12 cellular contexts compared by ENCODE assay signal in the genomic region with DNA sequence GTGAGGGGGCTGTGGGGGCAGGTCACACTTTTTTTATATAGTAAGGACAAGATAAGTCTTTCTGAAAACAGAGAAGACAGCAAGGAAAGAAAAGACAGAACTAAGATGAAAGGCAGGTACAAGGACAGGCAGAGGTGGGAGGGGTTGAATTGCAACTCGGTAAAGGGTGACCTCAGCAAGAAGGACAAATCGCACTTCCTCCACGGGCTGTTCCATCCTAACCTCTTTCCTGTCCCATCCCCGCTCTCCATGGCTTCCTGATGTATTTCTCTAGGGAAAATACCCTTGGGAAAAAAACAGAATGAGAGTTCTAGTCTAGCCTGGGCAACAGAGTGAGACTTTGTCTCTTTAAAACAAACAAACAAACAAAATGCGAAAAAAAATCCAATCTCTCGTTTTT.
"Had no signal": no experiment of that assay in that cellular context is flagged by ENCODE, and none has a peak within 500 bp of the region (broad histone marks: within the 10 kb centered on the region; RNA-seq: fewer than 3 reads in every experiment).

No MANE protein-coding gene starts in this region.

- H3K9me3 ChIP-seq: body of pancreas, psoas muscle, right lobe of liver had no signal

- H3K27me3 Mint-ChIP-seq: activated naive CD8-positive, alpha-beta T cell treated with anti-CD3 and anti-CD28 coated beads, Interleukin-2, amount 10 ng/mL, durations not matched to agents 7 days and 5 days; naive thymus-derived CD8-positive, alpha-beta T cell had no signal

- H3K4me3 ChIP-seq: body of pancreas, left lung, psoas muscle, right lobe of liver had no signal

- DNase-seq: activated CD4-positive, alpha-beta T cell treated with anti-CD3 and anti-CD28 coated beads, Interleukin-2, amount 50 U/mL, for 4 hours; activated naive CD8-positive, alpha-beta T cell treated with anti-CD3 and anti-CD28 coated beads, Interleukin-2, amount 10 ng/mL, durations not matched to agents 7 days and 5 days; body of pancreas; caudate nucleus; left lung; naive thymus-derived CD8-positive, alpha-beta T cell; psoas muscle; right lobe of liver; small intestine; stimulated activated CD4-positive, alpha-beta T cell treated with anti-CD3 and anti-CD28 coated beads, Interleukin-4, amount 100 ng/mL, for 1 hour; WERI-Rb-1 had no signal

- H3K27me3 ChIP-seq: body of pancreas, left lung, right lobe of liver had no signal

- H3K4me1 ChIP-seq: body of pancreas, left lung, psoas muscle, right lobe of liver had no signal

- ATAC-seq: body of pancreas; left lung; naive thymus-derived CD8-positive, alpha-beta T cell; psoas muscle had no signal

- H3K27ac ChIP-seq: body of pancreas, left lung, psoas muscle, right lobe of liver, WERI-Rb-1 had no signal

- H3K27ac Mint-ChIP-seq: activated naive CD8-positive, alpha-beta T cell treated with anti-CD3 and anti-CD28 coated beads, Interleukin-2, amount 10 ng/mL, durations not matched to agents 7 days and 5 days had no signal

- H3K4me3 Mint-ChIP-seq: activated naive CD8-positive, alpha-beta T cell treated with anti-CD3 and anti-CD28 coated beads, Interleukin-2, amount 10 ng/mL, durations not matched to agents 7 days and 5 days; naive thymus-derived CD8-positive, alpha-beta T cell; T-helper 1 cell treated with Interleukin-12 subunit alpha and Interleukin-12 subunit beta and Interleukin-4 antibody, amounts not matched to agents 30 μg/mL and 1 μg/mL, for 36 hours had no signal
